Comparison of ENCODE assay signal across 14 cellular contexts in genomic region chr12:1632702-1633101, GRCh38.
"Had no signal": no experiment of that assay in that cellular context is flagged by ENCODE, and none has a peak within 500 bp of the region (broad histone marks: within the 10 kb centered on the region; RNA-seq: fewer than 3 reads in every experiment).

No MANE protein-coding gene starts in this region.

- DNase-seq: activated CD4-positive, alpha-beta T cell treated with anti-CD3 and anti-CD28 coated beads, Interleukin-2, amount 50 U/mL, for 4 hours; activated CD4-positive, CD25-positive, alpha-beta regulatory T cell treated with anti-CD3 and anti-CD28 coated beads, Interleukin-2, amount 50 U/mL, for 72 hours; activated gamma-delta T cell; activated naive CD8-positive, alpha-beta T cell treated with anti-CD3 and anti-CD28 coated beads for 36 hours; activated T-cell treated with anti-CD3 and anti-CD28 coated beads, Interleukin-2, amount 50 U/mL, for 4 hours; brain microvascular endothelial cell; stimulated activated CD4-positive, alpha-beta T cell treated with anti-CD3 and anti-CD28 coated beads, Interleukin-2, amount 100 ng/mL, for 24 hours; stimulated activated naive B cell treated with anti-CD40 and anti-IgM and Interleukin-4, amounts not matched to agents 10 μg/mL and 1 μg/mL and 100 μg/mL, for 72 hours; SW 1271 had no signal

- H3K27me3 ChIP-seq: brain microvascular endothelial cell, dorsolateral prefrontal cortex had no signal

- H3K27ac Mint-ChIP-seq: activated naive CD8-positive, alpha-beta T cell treated with anti-CD3 and anti-CD28 coated beads for 36 hours; mesothelial cell of epicardium; progenitor cell of endocrine pancreas; stimulated activated naive B cell treated with anti-CD40 and anti-IgM and Interleukin-4, amounts not matched to agents 10 μg/mL and 1 μg/mL and 100 μg/mL, for 72 hours; T-helper 2 cell treated with Interferon-gamma antibody and Interleukin-4, amounts not matched to agents 5 μg/mL and 100 μg/mL, for 36 hours; type B pancreatic cell had no signal

- H3K36me3 Mint-ChIP-seq: activated naive CD8-positive, alpha-beta T cell treated with anti-CD3 and anti-CD28 coated beads for 36 hours had no signal

- H3K9me3 Mint-ChIP-seq: activated naive CD8-positive, alpha-beta T cell treated with anti-CD3 and anti-CD28 coated beads for 36 hours; activated T-cell treated with anti-CD3 and anti-CD28 coated beads, Interleukin-2, amount 50 U/mL, for 4 hours; mesothelial cell of epicardium; stimulated activated naive B cell treated with anti-CD40 and anti-IgM and Interleukin-4, amounts not matched to agents 10 μg/mL and 1 μg/mL and 100 μg/mL, for 72 hours; T-helper 2 cell treated with Interferon-gamma antibody and Interleukin-4, amounts not matched to agents 5 μg/mL and 100 μg/mL, for 36 hours; type B pancreatic cell had no signal

- H3K36me3 ChIP-seq: brain microvascular endothelial cell had no signal

- H3K4me3 Mint-ChIP-seq: activated naive CD8-positive, alpha-beta T cell treated with anti-CD3 and anti-CD28 coated beads for 36 hours; activated T-cell treated with anti-CD3 and anti-CD28 coated beads, Interleukin-2, amount 50 U/mL, for 4 hours; mesothelial cell of epicardium; stimulated activated naive B cell treated with anti-CD40 and anti-IgM and Interleukin-4, amounts not matched to agents 10 μg/mL and 1 μg/mL and 100 μg/mL, for 72 hours; T-helper 2 cell treated with Interferon-gamma antibody and Interleukin-4, amounts not matched to agents 5 μg/mL and 100 μg/mL, for 36 hours; type B pancreatic cell had no signal

- ATAC-seq: activated T-cell treated with anti-CD3 and anti-CD28 coated beads, Interleukin-2, amount 50 U/mL, for 4 hours; stimulated activated naive B cell treated with anti-CD40 and anti-IgM and Interleukin-4, amounts not matched to agents 10 μg/mL and 1 μg/mL and 100 μg/mL, for 72 hours had no signal

- H3K27ac ChIP-seq: brain microvascular endothelial cell, dorsolateral prefrontal cortex had no signal

- H3K4me3 ChIP-seq: dorsolateral prefrontal cortex had no signal
